In the genomic region with DNA sequence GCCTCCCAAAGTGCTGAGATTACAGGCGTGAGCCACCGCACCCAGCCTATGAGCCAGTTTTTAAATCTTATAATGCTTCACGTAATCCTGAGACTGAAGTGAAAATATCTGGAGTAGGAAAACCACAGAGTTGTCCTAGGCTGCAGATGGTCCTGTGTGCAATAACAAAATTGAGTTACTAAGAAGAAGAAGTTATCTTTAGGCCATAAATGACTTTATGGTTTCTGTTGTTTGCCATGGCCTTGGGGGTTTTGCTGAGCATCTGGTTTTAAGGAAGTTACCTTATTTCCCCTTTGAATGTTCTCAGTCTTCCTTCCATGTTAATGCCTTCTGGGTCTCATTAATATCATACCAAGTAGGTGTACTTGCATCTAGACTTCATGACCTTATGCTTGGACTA, we compare ENCODE assay signal across 13 cellular contexts. TPM values are rescaled to one million over a fixed set of nuclear protein-coding genes. Genes with fewer than 3 reads are reported as not detected.
DNase-seq lines count a peak whose midpoint lies in the region; ATAC-seq and TF ChIP-seq lines count a peak whose summit lies in the region.
"Had no signal": no experiment of that assay in that cellular context is flagged by ENCODE, and none has a peak within 500 bp of the region (broad histone marks: within the 10 kb centered on the region; RNA-seq: fewer than 3 reads in every experiment).

No MANE protein-coding gene starts in this region.

- no peaks in the 10 kb centered on the region for H3K27me3 Mint-ChIP-seq in CD8-positive, alpha-beta T cell (ENCODE audit: low read depth)
- no peaks in the 10 kb centered on the region for H3K27me3 Mint-ChIP-seq in T-helper 17 cell
- no peaks in the 10 kb centered on the region for H3K27me3 Mint-ChIP-seq in naive thymus-derived CD8-positive, alpha-beta T cell
- no peaks in the 10 kb centered on the region for H3K27me3 Mint-ChIP-seq in MCF 10A (ENCODE audit: insufficient read depth, unreplicated experiment)

- no peak overlapping the region for H3K18ac ChIP-seq in IMR-90 (ENCODE audit: low read depth, low read length)

- DNase-seq in CD8-positive, alpha-beta T cell: no peak
- DNase-seq in IMR-90 (no peak), T-helper 17 cell (no peak), NCI-H1436 (lab: John Stamatoyannopoulos, UW) (no peak), MCF 10A (ENCODE audit: unreplicated experiment) (no peak), C1 segment of cervical spinal cord (lab: John Stamatoyannopoulos, UW) (no peak)
- DNase-seq in naive thymus-derived CD8-positive, alpha-beta T cell: no peak
- DNase-seq: amniotic stem cell; BE2C; stimulated activated CD4-positive, alpha-beta T cell treated with anti-CD3 and anti-CD28 coated beads, Interleukin-2, amount 100 ng/mL, for 24 hours had no signal

- H4K91ac ChIP-seq in IMR-90 (ENCODE audit: insufficient read depth, low read depth, low read length): no peak overlapping the region

- H2AK9ac ChIP-seq in IMR-90 (replicated peaks; ENCODE audit: low read depth, low read length, poor library complexity): no peak overlapping the region

- no peak overlapping the region for H2AK5ac ChIP-seq in IMR-90 (ENCODE audit: low read depth, low read length)

- intact Hi-C loops in CD8-positive, alpha-beta T cell (cut with DNase I, micrococcal nuclease): no loop called here
- intact Hi-C loops in IMR-90 (cut with micrococcal nuclease): no loop called here
- intact Hi-C loops in MCF 10A (cut with micrococcal nuclease): no loop called here

- peaks cover 12% of the 10 kb centered on the region for H3K9me1 ChIP-seq in IMR-90 (ENCODE audit: insufficient read depth, low read length)

- H3K9me3 Mint-ChIP-seq in CD8-positive, alpha-beta T cell: no peaks in the 10 kb centered on the region
- no peaks in the 10 kb centered on the region for H3K9me3 Mint-ChIP-seq in naive thymus-derived CD8-positive, alpha-beta T cell
- no peaks in the 10 kb centered on the region for H3K9me3 Mint-ChIP-seq in MCF 10A (ENCODE audit: unreplicated experiment)

- no peak overlapping the region for H3K4ac ChIP-seq in IMR-90 (ENCODE audit: low read depth, low read length)

- peaks cover 27% of the 10 kb centered on the region for H3K4me1 Mint-ChIP-seq in CD8-positive, alpha-beta T cell (ENCODE audit: low read depth)
- peaks cover 17% of the 10 kb centered on the region for H3K4me1 Mint-ChIP-seq in T-helper 17 cell
- peaks cover 14 to 36% (median 29%) of the 10 kb centered on the region in 4 donors for H3K4me1 Mint-ChIP-seq in naive thymus-derived CD8-positive, alpha-beta T cell
- peaks cover 16% of the 10 kb centered on the region for H3K4me1 Mint-ChIP-seq in MCF 10A (ENCODE audit: insufficient read depth, unreplicated experiment)

- no peak overlapping the region for H3K9ac ChIP-seq in IMR-90 (ENCODE audit: low read depth, low read length)

- no peak overlapping the region for H3K14ac ChIP-seq in IMR-90 (replicated peaks; ENCODE audit: low read depth, low read length)

- no peak for TF ChIP-seq RAD21 in IMR-90 (IDR thresholded peaks at IDR 0.05; ENCODE audit: low read length)

- peak overlapping the region; percentile 32 for H3K27ac Mint-ChIP-seq in CD8-positive, alpha-beta T cell
- H3K27ac Mint-ChIP-seq in T-helper 17 cell (peak overlapping the region; percentile 54), MCF 10A (ENCODE audit: low read depth, unreplicated experiment) (no peak overlapping the region)
- peak overlapping the region in 6 of 10 donors; percentile 2 to 79 (median 40) for H3K27ac Mint-ChIP-seq in naive thymus-derived CD8-positive, alpha-beta T cell

- no peak overlapping the region for H3K23ac ChIP-seq in IMR-90 (ENCODE audit: low read depth, low read length)

- in situ Hi-C loops in IMR-90 (cut with MboI; ENCODE audit: low sequenced_read_pairs): no loop called here

- H2BK120ac ChIP-seq in IMR-90 (ENCODE audit: low read depth, low read length): no peak overlapping the region

- no peak overlapping the region for H3K56ac ChIP-seq in IMR-90 (ENCODE audit: extremely low read depth, insufficient read depth, low read length)

- POLR2A ChIA-PET in CD8-positive, alpha-beta T cell (lab: Charles Lee): interaction anchor here (0.7 kb wide), 1 partner anchor 27 kb away, joined by 3 read pairs; no protein-coding TSS in a partner anchor
- POLR2A ChIA-PET in IMR-90 (lab: Charles Lee; ENCODE audit: unreplicated experiment) (no interaction called here), MCF 10A (lab: Yijun Ruan, JAX) (interaction anchor here (2.2 to 4.0 kb wide), 3 partner anchors 10 to 17 kb away, joined by 7 to 27 read pairs (median 20); partner anchors contain the start of gene NMT1)
- POLR2A ChIA-PET in naive thymus-derived CD8-positive, alpha-beta T cell (lab: Charles Lee): no interaction called here

- no peak overlapping the region for H3K4me3 Mint-ChIP-seq in CD8-positive, alpha-beta T cell
- H3K4me3 Mint-ChIP-seq in T-helper 17 cell (no peak overlapping the region), MCF 10A (ENCODE audit: unreplicated experiment) (no peak overlapping the region)
- no peak overlapping the region for H3K4me3 Mint-ChIP-seq in naive thymus-derived CD8-positive, alpha-beta T cell

- H3K9me3 ChIP-seq in CD8-positive, alpha-beta T cell (ENCODE audit: low read length): no peaks in the 10 kb centered on the region
- no peaks in the 10 kb centered on the region for H3K9me3 ChIP-seq in IMR-90 (ENCODE audit: control insufficient read depth, insufficient read depth, low read length)
- H3K9me3 ChIP-seq in T-helper 17 cell (ENCODE audit: control insufficient read depth, low read length, poor library complexity, severe bottlenecking): no peaks in the 10 kb centered on the region
- H3K9me3 ChIP-seq: BE2C had no signal

- H3K4me2 ChIP-seq in IMR-90 (ENCODE audit: low read depth, low read length): no peak overlapping the region

- no peak overlapping the region for H2AFZ ChIP-seq in IMR-90 (replicated peaks; ENCODE audit: low read length, poor library complexity)

- dilution Hi-C loops in IMR-90 (cut with HindIII; ENCODE audit: low sequenced_read_pairs, unreplicated experiment): no loop called here

- WGBS in IMR-90 (ENCODE audit: extremely low coverage in 2 of 2, insufficient read length in 1 of 2), 2 experiments: no CpG with 5 or more reads among the region's 3 CpGs

- no peaks in the 10 kb centered on the region for H4K20me1 ChIP-seq in IMR-90 (ENCODE audit: insufficient read depth, low read length)

- peaks cover 33 to 74% of the 10 kb centered on the region in 2 experiments for H3K79me1 ChIP-seq in IMR-90 (ENCODE audit: low read depth in 1 of 2, low read length in 2 of 2)

- no TSS peak for BruUV-seq in IMR-90 (replicated peaks; lab: Mats Ljungman, UMichigan)
- BruUV-seq in MCF 10A (replicated peaks; lab: Mats Ljungman, UMichigan): no TSS peak

- H3K27ac ChIP-seq in CD8-positive, alpha-beta T cell (ENCODE audit: low read depth, low read length): no peak overlapping the region
- H3K27ac ChIP-seq in IMR-90 (ENCODE audit: insufficient read depth, low read length): no peak overlapping the region; the same call in 1 of the 2 replicates

- no peak overlapping the region for H2BK15ac ChIP-seq in IMR-90 (ENCODE audit: low read depth, low read length)

- H4K5ac ChIP-seq in IMR-90 (ENCODE audit: low read depth, low read length): no peak overlapping the region

- peaks cover 58% of the 10 kb centered on the region for H3K36me3 Mint-ChIP-seq in CD8-positive, alpha-beta T cell
- H3K36me3 Mint-ChIP-seq in T-helper 17 cell (ENCODE audit: low read depth) (no peaks in the 10 kb centered on the region), MCF 10A (ENCODE audit: insufficient read depth, unreplicated experiment) (peaks cover 77% of the 10 kb centered on the region)
- peaks cover 0 to 59% (median 15%) of the 10 kb centered on the region in 3 donors for H3K36me3 Mint-ChIP-seq in naive thymus-derived CD8-positive, alpha-beta T cell

- TF ChIP-seq CTCF in CD8-positive, alpha-beta T cell (IDR thresholded peaks at IDR 0.05): no peak
- no peak for TF ChIP-seq CTCF in IMR-90 (conservative IDR thresholded peaks at IDR 0.05; ENCODE audit: low read depth, low read length)
- TF ChIP-seq CTCF in MCF 10A (IDR thresholded peaks at IDR 0.05; ENCODE audit: unreplicated experiment): no peak

- H3K4me3 ChIP-seq in CD8-positive, alpha-beta T cell (ENCODE audit: low read depth, low read length): no peak overlapping the region
- no peak overlapping the region for H3K4me3 ChIP-seq in IMR-90 (ENCODE audit: insufficient read depth, low read depth, low read length)
- H3K4me3 ChIP-seq: K562 had no signal

- no peak overlapping the region for H4K8ac ChIP-seq in IMR-90 (ENCODE audit: low read depth in 2 of 2, low read length in 2 of 2)

- no peaks in the 10 kb centered on the region for H3K27me3 ChIP-seq in CD8-positive, alpha-beta T cell (ENCODE audit: insufficient read depth, low read length)
- no peaks in the 10 kb centered on the region for H3K27me3 ChIP-seq in IMR-90 (ENCODE audit: control insufficient read depth, insufficient read depth, low read length)
- H3K27me3 ChIP-seq: BE2C had no signal

- H3K36me3 ChIP-seq in CD8-positive, alpha-beta T cell (ENCODE audit: insufficient read depth, low read length): peaks cover 16% of the 10 kb centered on the region
- peaks cover 33% of the 10 kb centered on the region for H3K36me3 ChIP-seq in IMR-90 (ENCODE audit: control insufficient read depth, insufficient read depth, low read length)

- TF ChIP-seq POLR2A in IMR-90 (IDR thresholded peaks at IDR 0.05; ENCODE audit: low read depth, low read length): no peak

- H3K4me1 ChIP-seq in CD8-positive, alpha-beta T cell (ENCODE audit: insufficient read depth, low read length): no peaks in the 10 kb centered on the region
- H3K4me1 ChIP-seq in IMR-90 (ENCODE audit: control insufficient read depth, insufficient read depth, low read length): peaks cover 25% of the 10 kb centered on the region

- ATAC-seq in CD8-positive, alpha-beta T cell: no peak
- no peak for ATAC-seq in IMR-90 (ENCODE audit: low read depth)
- no peak for ATAC-seq in T-helper 17 cell
- ATAC-seq in naive thymus-derived CD8-positive, alpha-beta T cell: no peak
- no peak for ATAC-seq in GM18519 (IDR thresholded peaks at IDR 0.05; ENCODE audit: low FRiP score, unreplicated experiment)
- ATAC-seq: K562, Panc1 had no signal

- H2BK20ac ChIP-seq in IMR-90 (ENCODE audit: low read depth, low read length): no peak overlapping the region

- H2BK5ac ChIP-seq in IMR-90 (ENCODE audit: low read depth, low read length, poor library complexity, severe bottlenecking): peak overlapping the region; percentile 0

- CTCF ChIA-PET in CD8-positive, alpha-beta T cell (lab: Charles Lee): interaction anchor here (1.4 kb wide), 1 partner anchor 22 kb away, joined by 4 read pairs; no protein-coding TSS in a partner anchor
- CTCF ChIA-PET in IMR-90 (lab: Yijun Ruan, JAX) (no interaction called here), MCF 10A (lab: Yijun Ruan, JAX) (interaction anchor here (1.3 to 2.2 kb wide), 2 partner anchors 19 to 22 kb away, joined by 4 to 12 read pairs; no protein-coding TSS in a partner anchor)

RNA-seq across cellular contexts. Expression of gene NMT1, which starts 16.5 kb away (rescaled TPM):
- 10 to 100 TPM; 62.6 to 66.6 TPM for total RNA-seq in CD8-positive, alpha-beta T cell
- 57.5 and 60.6 TPM in 2 replicates for total RNA-seq in IMR-90 (2012; rRNA removed)
- 36.0 and 38.0 TPM in 2 replicates for polyA plus RNA-seq in IMR-90 (2012; rRNA removed)
- polyA plus RNA-seq in IMR-90 (2012; cell fraction: cytosol; rRNA removed): 21.3 and 29.7 TPM in 2 replicates
- polyA plus RNA-seq in IMR-90 (2012; cell fraction: nucleus; rRNA removed; ENCODE audit: low replicate concordance): 26.3 and 44.4 TPM in 2 replicates
- 10 to 100 TPM; 78.2 to 85.9 TPM for total RNA-seq in T-helper 17 cell
- 100 to 1,000 TPM; 130 to 139 TPM for total RNA-seq in naive thymus-derived CD8-positive, alpha-beta T cell
- 10 to 100 TPM; 55.2 to 70.8 (median 65.0) TPM for polyA plus RNA-seq in naive thymus-derived CD8-positive, alpha-beta T cell
- total RNA-seq in MCF 10A (2022): 85.3 and 89.7 TPM in 2 replicates

RNA-seq across cellular contexts. Expression of gene DCAKD, which starts 26.2 kb away (rescaled TPM):
- total RNA-seq in CD8-positive, alpha-beta T cell: 1 to 10 TPM; 8.3 to 8.4 TPM
- total RNA-seq in IMR-90 (2012; rRNA removed) (42.5 and 47.9 TPM in 2 replicates), T-helper 17 cell (10 to 100 TPM; 13.5 to 20.3 TPM), MCF 10A (2022) (23.1 and 23.3 TPM in 2 replicates)
- polyA plus RNA-seq in IMR-90 (2012; rRNA removed): 31.3 and 32.3 TPM in 2 replicates
- 24.2 and 46.9 TPM in 2 replicates for polyA plus RNA-seq in IMR-90 (2012; cell fraction: cytosol; rRNA removed)
- polyA plus RNA-seq in IMR-90 (2012; cell fraction: nucleus; rRNA removed; ENCODE audit: low replicate concordance): 30.5 and 63.2 TPM in 2 replicates
- total RNA-seq in naive thymus-derived CD8-positive, alpha-beta T cell: 10 to 100 TPM; 36.1 to 37.9 TPM
- 10 to 100 TPM; 13.1 to 16.1 (median 16.0) TPM for polyA plus RNA-seq in naive thymus-derived CD8-positive, alpha-beta T cell

RNA-seq across cellular contexts. Expression of gene PLCD3, which starts 54.7 kb away (rescaled TPM):
- total RNA-seq in CD8-positive, alpha-beta T cell: 1 to 10 TPM; 2.2 to 4.3 TPM
- total RNA-seq in IMR-90 (2012; rRNA removed) (5.3 and 5.6 TPM in 2 replicates), T-helper 17 cell (1 to 10 TPM; 3.7 to 5.0 TPM), MCF 10A (2022) (54.5 and 69.7 TPM in 2 replicates)
- 36.6 and 39.0 TPM in 2 replicates for polyA plus RNA-seq in IMR-90 (2012; rRNA removed)
- polyA plus RNA-seq in IMR-90 (2012; cell fraction: cytosol; rRNA removed): 14.8 and 45.8 TPM in 2 replicates
- 35.9 and 73.0 TPM in 2 replicates for polyA plus RNA-seq in IMR-90 (2012; cell fraction: nucleus; rRNA removed; ENCODE audit: low replicate concordance)
- total RNA-seq in naive thymus-derived CD8-positive, alpha-beta T cell: 1 to 10 TPM; 1.6 to 4.0 TPM
- polyA plus RNA-seq in naive thymus-derived CD8-positive, alpha-beta T cell: under 1 TPM; 0.35 to 0.65 (median 0.56) TPM

RNA-seq across cellular contexts. Expression of gene ACBD4, which starts 57.8 kb away (rescaled TPM):
- 10 to 100 TPM; 15.5 to 19.3 TPM for total RNA-seq in CD8-positive, alpha-beta T cell
- total RNA-seq in IMR-90 (2012; rRNA removed) (1.7 and 2.3 TPM in 2 replicates), T-helper 17 cell (10 to 100 TPM; 13.6 to 18.9 TPM), MCF 10A (2022) (7.2 and 7.8 TPM in 2 replicates)
- polyA plus RNA-seq in IMR-90 (2012; rRNA removed): 5.7 and 6.1 TPM in 2 replicates
- 4.5 and 5.5 TPM in 2 replicates for polyA plus RNA-seq in IMR-90 (2012; cell fraction: cytosol; rRNA removed)
- polyA plus RNA-seq in IMR-90 (2012; cell fraction: nucleus; rRNA removed; ENCODE audit: low replicate concordance): 29.9 and 39.6 TPM in 2 replicates
- 10 to 100 TPM; 39.4 to 48.5 TPM for total RNA-seq in naive thymus-derived CD8-positive, alpha-beta T cell
- 10 to 100 TPM; 10.5 to 17.4 (median 11.7) TPM for polyA plus RNA-seq in naive thymus-derived CD8-positive, alpha-beta T cell

Comparison
In these comparisons a context has a peak if more than half of its experiments do, and no peak if none do; other contexts are left out.
1. POLR2A ChIA-PET loops: an anchor here in CD8-positive, alpha-beta T cell (0.7 kb wide) and MCF 10A (2.2 to 4.0 kb wide); none called in IMR-90 and naive thymus-derived CD8-positive, alpha-beta T cell.